14 cellular contexts compared by ENCODE assay signal in genomic region chr15:52642386-52643361, GRCh38. TPM values are rescaled to one million over a fixed set of nuclear protein-coding genes. Genes with fewer than 3 reads are reported as not detected.
DNase-seq lines count a peak whose midpoint lies in the region; ATAC-seq and TF ChIP-seq lines count a peak whose summit lies in the region.
"Had no signal": no experiment of that assay in that cellular context is flagged by ENCODE, and none has a peak within 500 bp of the region (broad histone marks: within the 10 kb centered on the region; RNA-seq: fewer than 3 reads in every experiment).

No MANE protein-coding gene starts in this region.

- peaks cover 19% of the 10 kb centered on the region for H3K4me1 Mint-ChIP-seq in chondrocyte (ENCODE audit: low read depth)

- no peaks in the 10 kb centered on the region for H3K9me3 Mint-ChIP-seq in chondrocyte (ENCODE audit: low read depth)
- H3K9me3 Mint-ChIP-seq: activated T-cell treated with anti-CD3 and anti-CD28 coated beads, Interleukin-2, amount 50 U/mL, for 4 hours; T-helper 1 cell treated with Interleukin-12 subunit alpha and Interleukin-12 subunit beta and Interleukin-4 antibody, amounts not matched to agents 30 μg/mL and 1 μg/mL, for 36 hours; type B pancreatic cell had no signal

- no peak overlapping the region for H2BK15ac ChIP-seq in mesenchymal stem cell (ENCODE audit: low read depth, poor library complexity, severe bottlenecking)

- no peak overlapping the region for H2BK5ac ChIP-seq in mesenchymal stem cell (ENCODE audit: low read depth, low read length, poor library complexity, severe bottlenecking)

- H2AK5ac ChIP-seq in mesenchymal stem cell (ENCODE audit: low read length, severe bottlenecking): no peak overlapping the region

- 56% methylated on average over 4 of the region's 5 CpGs for WGBS in mesenchymal stem cell

- POLR2A ChIA-PET in AG04450 (lab: Yijun Ruan, JAX): interaction anchor here (1.6 kb wide), 1 partner anchor 9 kb away, joined by 7 read pairs; no protein-coding TSS in a partner anchor
- POLR2A ChIA-PET in OCI-LY7 (lab: Charles Lee): interaction anchor here (1.0 to 1.1 kb wide), 2 partner anchors 16 to 36 kb away, joined by 3 read pairs; no protein-coding TSS in a partner anchor

- H3K27ac ChIP-seq in AG04450 (ENCODE audit: low read depth, low read length) (peak overlapping the region; percentile 71), mesenchymal stem cell (ENCODE audit: low read length, poor library complexity, severe bottlenecking) (no peak overlapping the region), OCI-LY7 (ENCODE audit: low read depth, low read length, poor library complexity, severe bottlenecking) (no peak overlapping the region)
- H3K27ac ChIP-seq: BLaER1, colonic mucosa had no signal

- no peak overlapping the region for H3K4ac ChIP-seq in mesenchymal stem cell (ENCODE audit: low read depth in 1 of 2, low read length in 2 of 2)

- no peak overlapping the region for H4K91ac ChIP-seq in mesenchymal stem cell (ENCODE audit: low read length)

- H2AFZ ChIP-seq in mesenchymal stem cell (ENCODE audit: low read depth, low read length) (no peak overlapping the region), OCI-LY7 (ENCODE audit: low read length) (no peak overlapping the region)

- peaks cover 3 to 60% of the 10 kb centered on the region in 2 experiments for H3K36me3 ChIP-seq in mesenchymal stem cell (ENCODE audit: control insufficient read depth in 1 of 2, insufficient read depth in 2 of 2, low read depth in 1 of 2, low read length in 2 of 2)
- peaks cover 75% of the 10 kb centered on the region for H3K36me3 ChIP-seq in OCI-LY7 (ENCODE audit: insufficient read depth, low read length)
- H3K36me3 ChIP-seq: colonic mucosa had no signal

- H3K23ac ChIP-seq in mesenchymal stem cell (ENCODE audit: low read length in 2 of 2): no peak overlapping the region

- H3K27me3 Mint-ChIP-seq in chondrocyte (ENCODE audit: low read depth): no peaks in the 10 kb centered on the region
- H3K27me3 Mint-ChIP-seq: type B pancreatic cell had no signal

- no TSS peak for BruUV-seq in OCI-LY7 (replicated peaks; lab: Mats Ljungman, UMichigan)

- no peak overlapping the region for H3K14ac ChIP-seq in mesenchymal stem cell (ENCODE audit: low read length in 2 of 2)

- peak overlapping the region; percentile 60 for H3K9ac ChIP-seq in mesenchymal stem cell (ENCODE audit: low read length)
- H3K9ac ChIP-seq: BLaER1 had no signal

- intact Hi-C loops in OCI-LY7 (cut with micrococcal nuclease; ENCODE audit: unreplicated experiment): no loop called here

- no peaks in the 10 kb centered on the region for H3K9me3 ChIP-seq in AG04450 (ENCODE audit: control insufficient read depth, insufficient read depth, low read length)
- no peaks in the 10 kb centered on the region for H3K9me3 ChIP-seq in mesenchymal stem cell (ENCODE audit: control insufficient read depth, low read length)
- H3K9me3 ChIP-seq in OCI-LY7 (ENCODE audit: low read length): no peaks in the 10 kb centered on the region
- H3K9me3 ChIP-seq: BLaER1, colonic mucosa had no signal

- H3K79me1 ChIP-seq in mesenchymal stem cell (replicated peaks; ENCODE audit: low read length, poor library complexity, severe bottlenecking): peaks cover 7% of the 10 kb centered on the region

- H2BK12ac ChIP-seq in mesenchymal stem cell (ENCODE audit: low read length in 2 of 2): no peak overlapping the region

- H4K20me1 ChIP-seq in OCI-LY7 (ENCODE audit: insufficient read depth, low read length): no peaks in the 10 kb centered on the region

- H3K36me3 Mint-ChIP-seq in chondrocyte (ENCODE audit: low read depth): peaks cover 3% of the 10 kb centered on the region

- CTCF ChIA-PET in AG04450 (lab: Charles Lee): no interaction called here
- CTCF ChIA-PET in OCI-LY7 (lab: Charles Lee; ENCODE audit: unreplicated experiment): no interaction called here

- TF ChIP-seq CTCF in AG04450 (IDR thresholded peaks at IDR 0.05; ENCODE audit: low read depth, low read length) (no peak), chondrocyte (IDR thresholded peaks at IDR 0.05) (no peak), OCI-LY7 (conservative IDR thresholded peaks at IDR 0.05; ENCODE audit: low read length) (no peak)

- no peak overlapping the region for H4K8ac ChIP-seq in mesenchymal stem cell (ENCODE audit: low read length)

- H3K27me3 ChIP-seq in AG04450 (ENCODE audit: control insufficient read depth, insufficient read depth, low read length) (no peaks in the 10 kb centered on the region), mesenchymal stem cell (ENCODE audit: control insufficient read depth in 1 of 2, insufficient read depth in 1 of 2, low read length in 2 of 2) (no peaks in the 10 kb centered on the region)
- H3K27me3 ChIP-seq: BLaER1, colonic mucosa had no signal

- H3K4me1 ChIP-seq in mesenchymal stem cell (ENCODE audit: control insufficient read depth, insufficient read depth, low read depth, low read length) (no peaks in the 10 kb centered on the region), OCI-LY7 (ENCODE audit: insufficient read depth, low read length, poor library complexity, severe bottlenecking) (no peaks in the 10 kb centered on the region)
- H3K4me1 ChIP-seq: colonic mucosa had no signal

- no peak for ATAC-seq in esophagus mucosa
- ATAC-seq: activated T-cell treated with anti-CD3 and anti-CD28 coated beads, Interleukin-2, amount 50 U/mL, for 4 hours had no signal

- H3K4me3 ChIP-seq in AG04450 (ENCODE audit: low read depth, low read length) (no peak overlapping the region), mesenchymal stem cell (ENCODE audit: insufficient read depth in 1 of 2, low read depth in 1 of 2, low read length in 2 of 2) (no peak overlapping the region), OCI-LY7 (ENCODE audit: low read depth, low read length, poor library complexity, severe bottlenecking) (no peak overlapping the region)
- H3K4me3 ChIP-seq: BLaER1, colonic mucosa had no signal

- no peak overlapping the region for H2BK120ac ChIP-seq in mesenchymal stem cell (ENCODE audit: low read depth, low read length)

- H3K4me2 ChIP-seq in mesenchymal stem cell (ENCODE audit: low read length, poor library complexity, severe bottlenecking): no peak overlapping the region
- no peak overlapping the region for H3K4me2 ChIP-seq in OCI-LY7 (ENCODE audit: low read length)
- H3K4me2 ChIP-seq: BLaER1 had no signal

- no peak overlapping the region for H3K18ac ChIP-seq in mesenchymal stem cell (ENCODE audit: low read depth in 1 of 2, low read length in 2 of 2)

- peak; percentile 27 for DNase-seq in AG04450 (ENCODE audit: low read depth, low spot score)
- DNase-seq in HT1080 (ENCODE audit: low read depth): peak; percentile 72
- DNase-seq in chondrocyte (ENCODE audit: low spot score): no peak
- DNase-seq in mesenchymal stem cell: peak; percentile 51
- no peak for DNase-seq in activated CD8-positive, alpha-beta memory T cell treated with anti-CD3 and anti-CD28 coated beads, Interleukin-2, amount 50 U/mL, for 4 hours
- no peak for DNase-seq in DMS153 (lab: John Stamatoyannopoulos, UW)
- DNase-seq in OCI-LY7 (ENCODE audit: low spot score): no peak
- DNase-seq: activated T-cell treated with anti-CD3 and anti-CD28 coated beads, Interleukin-2, amount 50 U/mL, for 4 hours; colonic mucosa; stimulated activated CD4-positive, alpha-beta T cell treated with anti-CD3 and anti-CD28 coated beads, Interleukin-2, amount 100 ng/mL, for 24 hours had no signal

- H3K27ac Mint-ChIP-seq in chondrocyte (ENCODE audit: unreplicated experiment): peak overlapping the region; percentile 92
- H3K27ac Mint-ChIP-seq: T-helper 1 cell treated with Interleukin-12 subunit alpha and Interleukin-12 subunit beta and Interleukin-4 antibody, amounts not matched to agents 30 μg/mL and 1 μg/mL, for 36 hours; type B pancreatic cell had no signal

- H3K9me2 ChIP-seq in OCI-LY7 (ENCODE audit: insufficient read depth, low read length): no peaks in the 10 kb centered on the region

- H3K79me2 ChIP-seq in OCI-LY7 (ENCODE audit: insufficient read depth, low read depth, low read length): peaks cover 5% of the 10 kb centered on the region; the same call in 1 of the 2 replicates

- no peak overlapping the region for H3K4me3 Mint-ChIP-seq in chondrocyte (ENCODE audit: unreplicated experiment)
- H3K4me3 Mint-ChIP-seq: activated T-cell treated with anti-CD3 and anti-CD28 coated beads, Interleukin-2, amount 50 U/mL, for 4 hours; T-helper 1 cell treated with Interleukin-12 subunit alpha and Interleukin-12 subunit beta and Interleukin-4 antibody, amounts not matched to agents 30 μg/mL and 1 μg/mL, for 36 hours; type B pancreatic cell had no signal

RNA-seq across cellular contexts. Expression of gene ATOSA, which starts 36.5 kb away (rescaled TPM):
- polyA plus RNA-seq in AG04450 (2011; rRNA removed): 20.9 and 23.9 TPM in 2 replicates
- polyA minus RNA-seq in AG04450 (2011; rRNA and poly(A)+ RNA removed): 21.7 and 29.1 TPM in 2 replicates
- 2.1 and 6.0 TPM in 2 replicates for total RNA-seq in HT1080 (2014; rRNA removed; shearing (Covaris generic))
- 9.3 and 9.4 TPM in 2 replicates for polyA plus RNA-seq in HT1080 (2015; cell fraction: cytosol; rRNA removed)
- polyA plus RNA-seq in HT1080 (2015; cell fraction: nucleus; rRNA removed): 28.0 and 31.7 TPM in 2 replicates
- 18.7 to 38.8 TPM (median 21.9 TPM) in 3 replicates for total RNA-seq in chondrocyte
- polyA plus RNA-seq in mesenchymal stem cell (2013, experiment 1 of 2): 12.8 TPM
- polyA plus RNA-seq in mesenchymal stem cell (2013, experiment 2 of 2): 12.2 TPM
- 28.5 and 34.1 TPM in 2 replicates for total RNA-seq in OCI-LY7 (2014; rRNA removed; shearing (Covaris generic))
- 96.8 and 103 TPM in 2 replicates for total RNA-seq in OCI-LY7 (2022)
- total RNA-seq in esophagus mucosa: 44.1 TPM

Comparison
In these comparisons a context has a peak if more than half of its experiments do, and no peak if none do; other contexts are left out.
1. DNase-seq: peak in AG04450 (single experiment), HT1080 (single experiment) and mesenchymal stem cell (single experiment); none in chondrocyte (single experiment), activated CD8-positive, alpha-beta memory T cell treated with anti-CD3 and anti-CD28 coated beads, Interleukin-2, amount 50 U/mL, for 4 hours (single experiment), DMS153 (single experiment) and OCI-LY7 (single experiment).